14 cellular contexts compared by ENCODE assay signal in the genomic region with DNA sequence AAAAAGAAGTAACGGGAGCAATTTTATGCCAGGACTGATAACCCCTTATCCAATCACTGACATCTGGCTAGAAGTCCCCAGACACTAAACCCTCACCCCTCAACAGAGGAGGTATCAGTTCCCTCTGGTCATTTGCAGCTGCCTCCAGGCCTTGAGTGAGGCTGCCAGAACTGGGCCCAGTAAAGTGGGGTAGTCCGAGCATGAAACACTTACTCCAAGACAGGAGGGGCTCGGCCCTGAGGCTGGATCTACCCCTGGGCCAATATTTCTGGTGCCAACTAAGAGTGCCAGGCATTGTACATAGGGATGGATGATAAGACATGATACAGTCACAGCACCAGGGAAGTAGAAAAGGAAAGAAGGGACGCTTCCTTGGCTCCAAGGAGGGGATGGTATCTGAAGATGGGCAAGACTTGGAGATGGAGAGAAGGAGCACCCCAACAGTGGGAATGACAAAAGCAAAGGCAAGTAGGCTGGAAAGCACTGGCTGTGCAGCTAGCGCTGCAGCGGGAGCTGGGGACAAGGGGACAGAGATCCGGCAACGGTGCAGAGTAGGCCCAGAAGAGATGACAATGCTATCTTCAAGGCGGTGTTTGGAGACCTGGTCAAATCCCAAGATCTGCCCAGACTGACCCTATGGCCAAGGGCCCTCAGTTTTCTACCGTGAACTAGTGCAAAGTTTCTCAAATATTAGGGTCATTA. TPM values are rescaled to one million over a fixed set of nuclear protein-coding genes. Genes with fewer than 3 reads are reported as not detected.
A peak's percentile ranks its signal among the peaks of the same experiment; 100 is the strongest.
DNase-seq lines count a peak whose midpoint lies in the region; ATAC-seq and TF ChIP-seq lines count a peak whose summit lies in the region.
"Had no signal": no experiment of that assay in that cellular context is flagged by ENCODE, and none has a peak within 500 bp of the region (broad histone marks: within the 10 kb centered on the region; RNA-seq: fewer than 3 reads in every experiment).

No MANE protein-coding gene starts in this region.

- peaks cover 14% of the 10 kb centered on the region for H4K20me1 ChIP-seq in Loucy (ENCODE audit: insufficient read depth, low read length, poor library complexity, severe bottlenecking)

- peak; percentile 56 for DNase-seq in activated CD4-positive, alpha-beta T cell treated with anti-CD3 and anti-CD28 coated beads, Interleukin-2, amount 10 ng/mL, durations not matched to agents 24 days and 14 days
- no peak for DNase-seq in activated CD4-positive, alpha-beta T cell treated with anti-CD3 and anti-CD28 coated beads for 4 hours
- no peak for DNase-seq in central memory CD8-positive, alpha-beta T cell (ENCODE audit: low spot score in 2 of 2)
- no peak for DNase-seq in neural crest cell (ENCODE audit: low read depth, low spot score)
- DNase-seq in heart left ventricle: no peak
- DNase-seq in medulla oblongata (ENCODE audit: extremely low spot score): no peak
- no peak for DNase-seq in AG08395 (ENCODE audit: low spot score)
- DNase-seq: activated CD8-positive, alpha-beta memory T cell treated with anti-CD3 and anti-CD28 coated beads, Interleukin-2, amount 50 U/mL, for 48 hours; brain microvascular endothelial cell; Peyer's patch; spleen had no signal

- H3F3A ChIP-seq in Loucy (ENCODE audit: low read depth): no peaks in the 10 kb centered on the region

- peak overlapping the region; percentile 76 for H3K9ac ChIP-seq in Loucy (ENCODE audit: low read depth, low read length, poor library complexity, severe bottlenecking)

- intact Hi-C loops in activated CD4-positive, alpha-beta T cell treated with anti-CD3 and anti-CD28 coated beads, Interleukin-2, amount 10 ng/mL, durations not matched to agents 24 days and 14 days (cut with micrococcal nuclease): no loop called here
- intact Hi-C loops in heart left ventricle (cut with DNase I): loop anchor here in 1 of 10 donors (10.0 kb wide), 1 partner anchor 384 kb away; no protein-coding TSS in a partner anchor

- H3K79me2 ChIP-seq in Loucy (ENCODE audit: insufficient read depth, low read length): peaks cover 66% of the 10 kb centered on the region

- TF ChIP-seq POLR2A in heart left ventricle (IDR thresholded peaks at IDR 0.05): no peak

- H3K36me3 ChIP-seq in Loucy (ENCODE audit: insufficient read depth, low read length) (no peaks in the 10 kb centered on the region), heart left ventricle (peaks cover 0 to 25% (median 3%) of the 10 kb centered on the region in 9 donors)
- H3K36me3 ChIP-seq: left lung, Peyer's patch had no signal

- no peak overlapping the region for H3K27ac ChIP-seq in heart left ventricle
- H3K27ac ChIP-seq: brain microvascular endothelial cell, left lung, Peyer's patch, tibial nerve had no signal

- H3K27ac Mint-ChIP-seq in activated CD4-positive, alpha-beta T cell treated with anti-CD3 and anti-CD28 coated beads, Interleukin-2, amount 10 ng/mL, durations not matched to agents 24 days and 14 days: no peak overlapping the region
- H3K27ac Mint-ChIP-seq in central memory CD8-positive, alpha-beta T cell (ENCODE audit: low read depth): peak overlapping the region; percentile 65
- no peak overlapping the region for H3K27ac Mint-ChIP-seq in neural crest cell (ENCODE audit: unreplicated experiment)

- TF ChIP-seq CTCF in Loucy (conservative IDR thresholded peaks at IDR 0.05; ENCODE audit: low read length) (no peak), neural crest cell (conservative IDR thresholded peaks at IDR 0.05) (no peak), heart left ventricle (IDR thresholded peaks at IDR 0.05) (no peak)

- peaks cover 21% of the 10 kb centered on the region for H3K4me1 Mint-ChIP-seq in activated CD4-positive, alpha-beta T cell treated with anti-CD3 and anti-CD28 coated beads, Interleukin-2, amount 10 ng/mL, durations not matched to agents 24 days and 14 days
- H3K4me1 Mint-ChIP-seq in central memory CD8-positive, alpha-beta T cell: peaks cover 42% of the 10 kb centered on the region
- H3K4me1 Mint-ChIP-seq in neural crest cell: peaks cover 29% of the 10 kb centered on the region

- H2AFZ ChIP-seq in Loucy (ENCODE audit: low read length): no peak overlapping the region

- peak overlapping the region; percentile 95 for H3K4me2 ChIP-seq in Loucy (ENCODE audit: low read depth, low read length, poor library complexity, severe bottlenecking)

- H3K4me3 ChIP-seq in Loucy (ENCODE audit: low read length, poor library complexity, severe bottlenecking): peak overlapping the region; percentile 92
- no peak overlapping the region for H3K4me3 ChIP-seq in heart left ventricle
- H3K4me3 ChIP-seq: tibial nerve had no signal

- no peak for ATAC-seq in central memory CD8-positive, alpha-beta T cell (replicated peaks; ENCODE audit: extremely low read depth, poor library complexity, severe bottlenecking)
- ATAC-seq in heart left ventricle: no peak
- ATAC-seq: left lung had no signal

- H3K36me3 Mint-ChIP-seq in activated CD4-positive, alpha-beta T cell treated with anti-CD3 and anti-CD28 coated beads, Interleukin-2, amount 10 ng/mL, durations not matched to agents 24 days and 14 days (ENCODE audit: low read depth): peaks cover 10% of the 10 kb centered on the region
- peaks cover 12% of the 10 kb centered on the region for H3K36me3 Mint-ChIP-seq in central memory CD8-positive, alpha-beta T cell (ENCODE audit: insufficient read depth)
- no peaks in the 10 kb centered on the region for H3K36me3 Mint-ChIP-seq in neural crest cell (ENCODE audit: low read depth)

- H3K27me3 ChIP-seq in Loucy (ENCODE audit: insufficient read depth, low read length, poor library complexity, severe bottlenecking) (no peaks in the 10 kb centered on the region), heart left ventricle (no peaks in the 10 kb centered on the region)
- H3K27me3 ChIP-seq: brain microvascular endothelial cell, left lung, Peyer's patch, spleen, tibial nerve had no signal

- peaks cover 59% of the 10 kb centered on the region for H3K4me1 ChIP-seq in Loucy (ENCODE audit: insufficient read depth, low read length, poor library complexity, severe bottlenecking)
- peaks cover 0 to 30% (median 16%) of the 10 kb centered on the region in 12 donors for H3K4me1 ChIP-seq in heart left ventricle

- no peaks in the 10 kb centered on the region for H3K27me3 Mint-ChIP-seq in activated CD4-positive, alpha-beta T cell treated with anti-CD3 and anti-CD28 coated beads, Interleukin-2, amount 10 ng/mL, durations not matched to agents 24 days and 14 days
- no peaks in the 10 kb centered on the region for H3K27me3 Mint-ChIP-seq in central memory CD8-positive, alpha-beta T cell
- H3K27me3 Mint-ChIP-seq in neural crest cell (ENCODE audit: low read depth): no peaks in the 10 kb centered on the region

- H3K9me3 ChIP-seq in Loucy (ENCODE audit: insufficient read depth, low read depth, low read length) (no peaks in the 10 kb centered on the region), heart left ventricle (no peaks in the 10 kb centered on the region)
- H3K9me3 ChIP-seq: left lung, Peyer's patch, spleen, tibial nerve had no signal

- H3K9me2 ChIP-seq in Loucy (replicated peaks; ENCODE audit: low read depth, low read length): no peaks in the 10 kb centered on the region

- WGBS in heart left ventricle, 4 donors: 90 to 97% (median 95%) methylated on average over 10 of the region's 10 CpGs

- peak overlapping the region; percentile 88 for H3K4me3 Mint-ChIP-seq in activated CD4-positive, alpha-beta T cell treated with anti-CD3 and anti-CD28 coated beads, Interleukin-2, amount 10 ng/mL, durations not matched to agents 24 days and 14 days
- peak overlapping the region; percentile 81 for H3K4me3 Mint-ChIP-seq in central memory CD8-positive, alpha-beta T cell
- H3K4me3 Mint-ChIP-seq in neural crest cell: peak overlapping the region; percentile 92

- H3K9me3 Mint-ChIP-seq in activated CD4-positive, alpha-beta T cell treated with anti-CD3 and anti-CD28 coated beads, Interleukin-2, amount 10 ng/mL, durations not matched to agents 24 days and 14 days: no peaks in the 10 kb centered on the region
- H3K9me3 Mint-ChIP-seq in central memory CD8-positive, alpha-beta T cell: no peaks in the 10 kb centered on the region
- no peaks in the 10 kb centered on the region for H3K9me3 Mint-ChIP-seq in neural crest cell

RNA-seq across cellular contexts. Expression of gene XXYLT1, which starts 2.2 kb away (rescaled TPM):
- 14.5 and 17.4 TPM in 2 replicates for total RNA-seq in activated CD4-positive, alpha-beta T cell treated with anti-CD3 and anti-CD28 coated beads, Interleukin-2, amount 10 ng/mL, durations not matched to agents 24 days and 14 days
- total RNA-seq in neural crest cell (41.1 and 41.2 TPM in 2 replicates), heart left ventricle (1 to 10 TPM; 2.1 to 8.6 (median 5.5) TPM)
- 1 to 10 TPM; 1.9 to 4.8 TPM for polyA plus RNA-seq in heart left ventricle
